In the genomic region with DNA sequence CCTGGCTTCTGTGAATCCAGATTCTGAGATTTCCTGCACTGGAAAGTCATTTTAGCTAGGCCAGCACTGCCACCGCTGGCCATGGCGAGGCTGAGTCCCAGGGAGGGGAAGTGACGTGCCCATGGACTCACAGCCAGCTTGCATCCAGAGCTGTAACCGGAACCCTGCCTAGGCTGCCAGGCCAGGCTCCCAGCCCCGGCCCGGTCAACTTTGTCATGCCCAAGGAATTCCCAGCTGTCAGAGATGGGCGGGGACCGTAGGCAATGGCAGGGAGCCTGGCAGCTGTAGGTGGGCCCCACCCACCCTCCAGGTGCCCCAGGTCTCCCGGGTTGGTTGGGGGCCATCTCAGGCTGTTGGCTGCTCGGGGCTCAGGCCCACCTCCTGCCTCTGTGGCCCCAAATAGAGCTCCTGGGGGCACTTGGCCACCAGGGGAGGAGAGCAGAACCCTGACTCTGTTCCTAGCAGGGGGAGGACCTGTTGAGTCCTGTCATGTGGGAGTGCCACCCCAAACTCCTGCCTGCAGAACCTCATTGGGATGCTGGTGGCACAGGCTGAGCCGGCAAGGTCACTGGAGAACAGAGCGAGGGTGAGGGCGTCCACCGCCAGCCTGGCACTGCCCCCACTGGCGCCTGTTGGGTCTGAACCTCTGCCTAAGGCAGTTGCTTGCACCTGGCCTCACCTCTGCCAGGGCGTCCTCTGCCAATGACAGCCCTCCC, we compare ENCODE assay signal across 8 cellular contexts. TPM values are rescaled to one million over a fixed set of nuclear protein-coding genes. Genes with fewer than 3 reads are reported as not detected.
DNase-seq lines count a peak whose midpoint lies in the region; ATAC-seq and TF ChIP-seq lines count a peak whose summit lies in the region.

No MANE protein-coding gene starts in this region.

- H3K27me3 Mint-ChIP-seq in effector memory CD8-positive, alpha-beta T cell, result peaks cover 26 to 61% of the 10 kb centered on the region in 2 donors
- H3K27me3 Mint-ChIP-seq in naive thymus-derived CD8-positive, alpha-beta T cell, result peaks cover 3 to 20% (median 15%) of the 10 kb centered on the region in 5 donors

- ATAC-seq in PC-3 (peak; percentile 91), HG03439 (IDR thresholded peaks at IDR 0.05; ENCODE audit: unreplicated experiment) (no peak)
- ATAC-seq in effector memory CD8-positive, alpha-beta T cell (replicated peaks), result no peak
- ATAC-seq in naive thymus-derived CD8-positive, alpha-beta T cell, result no peak

- no TSS peak for BruUV-seq in PC-3 (replicated peaks; lab: Mats Ljungman, UMichigan)

- peak overlapping the region; percentile 42 for H3K9ac ChIP-seq in PC-3 (ENCODE audit: low read length)

- H3K4me3 ChIP-seq in PC-3 (ENCODE audit: low read length), result no peak overlapping the region

- H3K4me1 ChIP-seq in PC-3 (ENCODE audit: insufficient read depth, low read length), result peaks cover 15% of the 10 kb centered on the region

- H3K36me3 ChIP-seq in PC-3 (ENCODE audit: low read depth, low read length), result no peaks in the 10 kb centered on the region

- H3K27ac ChIP-seq in PC-3 (ENCODE audit: low read length), result peak overlapping the region; percentile 56

- H2AFZ ChIP-seq in PC-3 (ENCODE audit: low read length), result peak overlapping the region; percentile 63

- H3F3A ChIP-seq in PC-3 (ENCODE audit: low read length, unreplicated experiment), result no peaks in the 10 kb centered on the region

- H3K27me3 ChIP-seq in PC-3 (ENCODE audit: low read length), result no peaks in the 10 kb centered on the region

- TF ChIP-seq CTCF in PC-3 (conservative IDR thresholded peaks at IDR 0.05; ENCODE audit: low read depth, low read length), result peak; percentile 39

- CTCF ChIA-PET in PC-3 (lab: Charles Lee), result interaction anchor here (0.7 to 1.1 kb wide), 3 partner anchors 88 to 137 kb away, joined by 3 to 4 read pairs (median 3); no protein-coding TSS in a partner anchor

- no peaks in the 10 kb centered on the region for H3K79me2 ChIP-seq in PC-3 (ENCODE audit: low read length)

- no peak overlapping the region for H3K27ac Mint-ChIP-seq in effector memory CD8-positive, alpha-beta T cell
- no peak overlapping the region for H3K27ac Mint-ChIP-seq in naive thymus-derived CD8-positive, alpha-beta T cell

- POLR2A ChIA-PET in PC-3 (lab: Charles Lee; ENCODE audit: unreplicated experiment), result interaction anchor here (0.5 to 0.9 kb wide), 3 partner anchors 96 to 195 kb away, joined by 3 to 7 read pairs (median 3); no protein-coding TSS in a partner anchor
- POLR2A ChIA-PET in naive thymus-derived CD8-positive, alpha-beta T cell (lab: Charles Lee), result no interaction called here

- no peaks in the 10 kb centered on the region for H3K36me3 Mint-ChIP-seq in effector memory CD8-positive, alpha-beta T cell (ENCODE audit: insufficient read depth)
- no peaks in the 10 kb centered on the region for H3K36me3 Mint-ChIP-seq in naive thymus-derived CD8-positive, alpha-beta T cell

- no peak overlapping the region for H3K4me3 Mint-ChIP-seq in effector memory CD8-positive, alpha-beta T cell
- no peak overlapping the region for H3K4me3 Mint-ChIP-seq in naive thymus-derived CD8-positive, alpha-beta T cell

- H4K20me1 ChIP-seq in PC-3 (ENCODE audit: low read length), result no peaks in the 10 kb centered on the region

- DNase-seq in DMS79 treated with DMSO at 0.1 percent for 48 hours (lab: John Stamatoyannopoulos, UW) (peak; percentile 66), PC-3 (peak; percentile 96), fibroblast of gingiva (ENCODE audit: low read depth) (peak; percentile 91), renal cortical epithelial cell (ENCODE audit: low read depth) (peak; percentile 77)
- no peak for DNase-seq in effector memory CD8-positive, alpha-beta T cell
- no peak for DNase-seq in stimulated activated naive CD4-positive, alpha-beta T cell treated with Interleukin-2 at 50 U/mL for 16 hours (lab: John Stamatoyannopoulos, UW)
- DNase-seq in naive thymus-derived CD8-positive, alpha-beta T cell, result no peak

- no peaks in the 10 kb centered on the region for H3K9me3 Mint-ChIP-seq in effector memory CD8-positive, alpha-beta T cell
- no peaks in the 10 kb centered on the region for H3K9me3 Mint-ChIP-seq in naive thymus-derived CD8-positive, alpha-beta T cell

- peak overlapping the region; percentile 20 for H3K4me2 ChIP-seq in PC-3 (ENCODE audit: low read length)

- no peaks in the 10 kb centered on the region for H3K9me3 ChIP-seq in PC-3 (ENCODE audit: low read length)

- intact Hi-C loops in PC-3 (cut with micrococcal nuclease), result loop anchor here (5.0 kb wide), 1 partner anchor 37 kb away; no protein-coding TSS in a partner anchor

- H3K9me2 ChIP-seq in PC-3 (replicated peaks; ENCODE audit: low read length), result no peaks in the 10 kb centered on the region

- no peaks in the 10 kb centered on the region for H3K4me1 Mint-ChIP-seq in effector memory CD8-positive, alpha-beta T cell (ENCODE audit: low read depth in 2 of 2)
- peaks cover 0 to 3% (median 1%) of the 10 kb centered on the region in 4 donors for H3K4me1 Mint-ChIP-seq in naive thymus-derived CD8-positive, alpha-beta T cell

RNA-seq across cellular contexts. Expression of gene FOXO6, which starts 57.8 kb away (rescaled TPM):
- 1.2 and 5.4 TPM in 2 replicates for total RNA-seq in PC-3 (2014; rRNA removed)
- 0.25 TPM in 1 of 2 replicates, not detected in the other for total RNA-seq in renal cortical epithelial cell
- under 1 TPM in 1 of 2 experiments, not detected in 1; 0.19 TPM for total RNA-seq in naive thymus-derived CD8-positive, alpha-beta T cell
- not detected for polyA plus RNA-seq in naive thymus-derived CD8-positive, alpha-beta T cell

Comparison
In these comparisons a context has a peak if more than half of its experiments do, and no peak if none do; other contexts are left out.
1. DNase-seq: peak in DMS79 treated with DMSO at 0.1 percent for 48 hours (single experiment), PC-3 (single experiment), fibroblast of gingiva (single experiment) and renal cortical epithelial cell (single experiment); none in effector memory CD8-positive, alpha-beta T cell (0 of 3), stimulated activated naive CD4-positive, alpha-beta T cell treated with Interleukin-2 at 50 U/mL for 16 hours (single experiment) and naive thymus-derived CD8-positive, alpha-beta T cell (0 of 10).